Comparison of ENCODE assay signal across 20 cellular contexts in the genomic region with DNA sequence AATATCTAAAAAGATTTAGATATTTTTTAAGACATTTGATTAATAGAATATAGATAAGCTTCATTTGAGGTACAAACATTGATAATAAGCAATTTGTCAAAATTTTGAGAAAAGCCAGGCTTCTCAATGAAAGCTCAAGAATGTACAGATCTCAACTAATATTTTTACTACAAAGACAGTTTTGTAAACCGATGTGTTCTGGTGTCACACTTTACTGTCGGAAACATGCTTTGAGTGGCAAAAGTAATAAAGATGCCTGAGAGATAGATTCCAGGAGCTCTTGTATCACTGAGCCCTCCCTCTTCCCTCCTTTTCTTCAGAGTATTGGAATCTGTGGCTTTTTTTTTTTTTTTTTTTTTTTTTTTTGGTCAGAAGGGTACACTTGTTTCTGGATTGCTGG. TPM values are rescaled to one million over a fixed set of nuclear protein-coding genes. Genes with fewer than 3 reads are reported as not detected.
"Had no signal": no experiment of that assay in that cellular context is flagged by ENCODE, and none has a peak within 500 bp of the region (broad histone marks: within the 10 kb centered on the region; RNA-seq: fewer than 3 reads in every experiment).

No MANE protein-coding gene starts in this region.

- H3K9me3 ChIP-seq: colonic mucosa, esophagus squamous epithelium, gastroesophageal sphincter, left lung, lower lobe of right lung, mucosa of descending colon had no signal

- H2AFZ ChIP-seq: hepatocyte had no signal

- H3K4me2 ChIP-seq: hepatocyte had no signal

- H3K4me3 ChIP-seq: colonic mucosa, esophagus squamous epithelium, gastroesophageal sphincter, hepatocyte, left lung, lower lobe of right lung, mucosa of descending colon had no signal

- H3K27ac ChIP-seq: colonic mucosa, epithelial cell of prostate, esophagus squamous epithelium, foreskin keratinocyte, gastroesophageal sphincter, hepatocyte, left lung, lower lobe of right lung had no signal

- H3K79me2 ChIP-seq: hepatocyte had no signal

- H3K36me3 ChIP-seq: colonic mucosa, esophagus squamous epithelium, gastroesophageal sphincter, left lung, lower lobe of right lung had no signal

- H3K4me1 ChIP-seq: colonic mucosa, esophagus squamous epithelium, foreskin keratinocyte, gastroesophageal sphincter, left lung, lower lobe of right lung had no signal

- DNase-seq: cerebellar nuclear complex; colonic mucosa; cortex of kidney; effector CD8-positive, alpha-beta T cell; effector memory CD8-positive, alpha-beta T cell; endodermal cell; erythroblast; esophagus squamous epithelium; foreskin keratinocyte; left cardiac atrium; left lung; lower lobe of right lung; mesenchymal stem cell; mucosa of descending colon; naive B cell; naive thymus-derived CD8-positive, alpha-beta T cell had no signal

- ATAC-seq: effector memory CD8-positive, alpha-beta T cell; esophagus mucosa; foreskin keratinocyte; gastroesophageal sphincter; lower lobe of right lung; naive thymus-derived CD8-positive, alpha-beta T cell had no signal

- H3K27me3 ChIP-seq: colonic mucosa, esophagus squamous epithelium, foreskin keratinocyte, gastroesophageal sphincter, hepatocyte, left lung had no signal

RNA-seq across cellular contexts. Expression of a gene that starts 45.0 kb away (rescaled TPM):
- total RNA-seq: naive thymus-derived CD8-positive, alpha-beta T cell had no signal
- polyA plus RNA-seq: naive thymus-derived CD8-positive, alpha-beta T cell had no signal
